In genomic region chr12:77679701-77680100, GRCh38 we compare ENCODE assay signal across 21 cellular contexts.
"Had no signal": no experiment of that assay in that cellular context is flagged by ENCODE, and none has a peak within 500 bp of the region (broad histone marks: within the 10 kb centered on the region; RNA-seq: fewer than 3 reads in every experiment).

No MANE protein-coding gene starts in this region.

- H3K4me1 ChIP-seq: esophagus muscularis mucosa, gastroesophageal sphincter, right atrium auricular region, transverse colon, vagina had no signal

- H3K9me3 ChIP-seq: esophagus muscularis mucosa, gastroesophageal sphincter, neutrophil, right atrium auricular region, suprapubic skin, transverse colon, vagina had no signal

- H3K27me3 ChIP-seq: esophagus muscularis mucosa, gastroesophageal sphincter, neutrophil, right atrium auricular region, suprapubic skin, transverse colon, vagina had no signal

- DNase-seq: activated CD4-positive, alpha-beta T cell treated with anti-CD3 and anti-CD28 coated beads, Interleukin-2, amount 50 U/mL, for 1 hour; activated CD4-positive, CD25-positive, alpha-beta regulatory T cell treated with anti-CD3 and anti-CD28 coated beads, Interleukin-2, amount 50 U/mL, for 72 hours; activated effector memory CD4-positive, alpha-beta T cell treated with anti-CD3 and anti-CD28 coated beads, Interleukin-2, amount 50 U/mL, for 16 hours; activated naive CD4-positive, alpha-beta T cell treated with anti-CD3 and anti-CD28 coated beads, Interleukin-2, amount 50 U/mL, for 16 hours; activated T-cell treated with anti-CD3 and anti-CD28 coated beads, Interleukin-2, amount 50 U/mL, for 72 hours; aorta; cerebellar nuclear complex; effector CD8-positive, alpha-beta T cell; left cardiac atrium; mesendoderm; naive thymus-derived CD8-positive, alpha-beta T cell; stimulated activated naive CD8-positive, alpha-beta T cell treated with anti-CD3 and anti-CD28 coated beads, Interleukin-15, amount 100 ng/mL, for 72 hours; T-cell; transverse colon had no signal

- H3K36me3 ChIP-seq: esophagus muscularis mucosa, gastroesophageal sphincter, neutrophil, right atrium auricular region, suprapubic skin, transverse colon, vagina had no signal

- FAIRE-seq: bronchial epithelial cell had no signal

- H3K27ac ChIP-seq: esophagus muscularis mucosa, gastroesophageal sphincter, neutrophil, right atrium auricular region, suprapubic skin, transverse colon, vagina had no signal

- H3K4me3 ChIP-seq: esophagus muscularis mucosa, gastroesophageal sphincter, right atrium auricular region, suprapubic skin, transverse colon, vagina had no signal
